Comparison of ENCODE assay signal across 24 cellular contexts in the genomic region with DNA sequence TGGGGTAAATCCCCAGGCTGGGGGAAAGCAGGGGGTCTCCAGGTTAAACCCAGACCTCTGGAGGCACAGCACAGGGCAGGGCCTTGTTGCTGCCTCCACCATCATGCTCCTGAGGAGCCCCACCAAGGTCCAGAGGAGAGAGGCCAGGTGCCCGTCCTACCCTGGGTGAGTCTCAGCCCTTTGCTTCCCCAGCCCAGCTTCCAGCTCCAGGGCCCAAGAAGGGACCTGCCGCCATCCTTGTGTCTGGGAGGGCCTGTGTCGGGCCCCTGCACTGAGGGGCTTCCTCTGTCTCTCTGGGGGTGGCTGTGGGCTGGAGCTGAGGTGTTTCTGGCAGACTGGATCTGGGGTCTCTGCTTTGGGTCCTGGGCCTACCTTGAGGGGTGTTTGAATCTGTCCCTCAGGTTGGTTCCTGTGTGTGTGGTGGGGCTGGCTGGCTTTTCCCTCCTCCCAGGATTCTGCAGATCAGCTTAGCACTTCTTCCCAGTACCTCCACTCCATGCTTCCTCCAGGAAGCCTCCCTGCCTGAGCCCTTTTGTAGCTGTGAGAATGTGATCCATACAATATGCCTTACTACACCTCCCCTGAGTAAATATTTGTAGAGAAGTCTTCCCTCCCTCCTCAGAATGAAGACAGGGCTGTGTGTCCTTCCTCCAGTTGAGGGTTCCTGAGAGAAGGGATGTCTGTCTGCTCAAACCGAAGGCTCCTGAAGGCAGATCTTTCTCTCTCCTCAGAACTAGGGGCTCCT. TPM values are rescaled to one million over a fixed set of nuclear protein-coding genes. Genes with fewer than 3 reads are reported as not detected.
DNase-seq lines count a peak whose midpoint lies in the region; ATAC-seq and TF ChIP-seq lines count a peak whose summit lies in the region.
"Had no signal": no experiment of that assay in that cellular context is flagged by ENCODE, and none has a peak within 500 bp of the region (broad histone marks: within the 10 kb centered on the region; RNA-seq: fewer than 3 reads in every experiment).

No MANE protein-coding gene starts in this region.

- peaks cover 87% of the 10 kb centered on the region for H3K4me1 ChIP-seq in left ventricle myocardium inferior
- H3K4me1 ChIP-seq: HAP-1 had no signal

- H3K4me3 ChIP-seq in left ventricle myocardium inferior (no peak overlapping the region), lower leg skin (ENCODE audit: low read depth, poor library complexity, severe bottlenecking) (no peak overlapping the region)
- H3K4me3 ChIP-seq: HAP-1 had no signal

- peak overlapping the region; percentile 31 for H3K27ac ChIP-seq in left ventricle myocardium inferior (replicated peaks)
- H3K27ac ChIP-seq: KMS-11 had no signal

- H3K27ac Mint-ChIP-seq in activated T-helper 1 cell treated with anti-CD3 and anti-CD28 coated beads, Interleukin-12 subunit alpha, Interleukin-12 subunit beta, Interleukin-2, Interleukin-4 antibody, amounts not matched to agents 30 ng/mL and 10 ng/mL and 1 ng/mL, durations not matched to agents 14 hours and 24 hours and 36 hours = peak overlapping the region; percentile 43
- H3K27ac Mint-ChIP-seq in memory B cell = peak overlapping the region; percentile 41
- H3K27ac Mint-ChIP-seq in type B pancreatic cell = peak overlapping the region; percentile 65
- H3K27ac Mint-ChIP-seq: activated CD8-positive, alpha-beta memory T cell treated with anti-CD3 and anti-CD28 coated beads, Interleukin-2, amount 10 ng/mL, durations not matched to agents 7 days and 5 days; mesothelial cell of epicardium; stimulated activated naive CD8-positive, alpha-beta T cell treated with anti-CD3 and anti-CD28 coated beads, Interleukin-15, Interleukin-2, amounts not matched to agents 100 ng/mL and 50 ng/mL, for 24 hours had no signal

- no peak for DNase-seq in left ventricle myocardium inferior
- no peak for DNase-seq in Right ventricle myocardium superior
- DNase-seq in activated T-helper 1 cell treated with anti-CD3 and anti-CD28 coated beads, Interleukin-12 subunit alpha, Interleukin-12 subunit beta, Interleukin-2, Interleukin-4 antibody, amounts not matched to agents 30 ng/mL and 10 ng/mL and 1 ng/mL, durations not matched to agents 14 hours and 24 hours and 36 hours (ENCODE audit: low spot score) = no peak
- DNase-seq in memory B cell (ENCODE audit: low spot score in 2 of 2) = no peak
- DNase-seq in type B pancreatic cell (ENCODE audit: extremely low spot score, unreplicated experiment) = no peak
- DNase-seq in DMS 273 treated with DMSO at 0.1 percent for 48 hours (lab: John Stamatoyannopoulos, UW) = no peak
- no peak for DNase-seq in lower leg skin (ENCODE audit: low spot score in 2 of 2)
- DNase-seq in germinal center (ENCODE audit: low spot score) = no peak
- DNase-seq: activated CD8-positive, alpha-beta memory T cell treated with anti-CD3 and anti-CD28 coated beads, Interleukin-2, amount 10 ng/mL, durations not matched to agents 7 days and 5 days; activated gamma-delta T cell treated with Interleukin-2 at 50 U/mL for 16 hours; EL; hypothalamus; NCI-H1092; NCI-H2171 treated with DMSO at 0.1 percent for 48 hours; OCI-M1; T-helper 9 cell; trophoblast cell had no signal

- H3K36me3 ChIP-seq in left ventricle myocardium inferior = no peaks in the 10 kb centered on the region
- H3K36me3 ChIP-seq: HAP-1 had no signal

- TF ChIP-seq CTCF in left ventricle myocardium inferior (IDR thresholded peaks at IDR 0.05; ENCODE audit: borderline replicate concordance) (no peak), type B pancreatic cell (conservative IDR thresholded peaks at IDR 0.05) (no peak), lower leg skin (IDR thresholded peaks at IDR 0.05) (no peak)

- H3K4me3 Mint-ChIP-seq in activated T-helper 1 cell treated with anti-CD3 and anti-CD28 coated beads, Interleukin-12 subunit alpha, Interleukin-12 subunit beta, Interleukin-2, Interleukin-4 antibody, amounts not matched to agents 30 ng/mL and 10 ng/mL and 1 ng/mL, durations not matched to agents 14 hours and 24 hours and 36 hours = no peak overlapping the region
- no peak overlapping the region for H3K4me3 Mint-ChIP-seq in memory B cell
- no peak overlapping the region for H3K4me3 Mint-ChIP-seq in type B pancreatic cell
- H3K4me3 Mint-ChIP-seq: activated CD8-positive, alpha-beta memory T cell treated with anti-CD3 and anti-CD28 coated beads, Interleukin-2, amount 10 ng/mL, durations not matched to agents 7 days and 5 days; mesothelial cell of epicardium; stimulated activated naive CD8-positive, alpha-beta T cell treated with anti-CD3 and anti-CD28 coated beads, Interleukin-15, Interleukin-2, amounts not matched to agents 100 ng/mL and 50 ng/mL, for 24 hours had no signal

- 81% methylated on average over 2 to 4 of the region's 4 CpGs for WGBS in lower leg skin, 2 donors

- H3K27me3 ChIP-seq in left ventricle myocardium inferior (ENCODE audit: low read depth) = no peaks in the 10 kb centered on the region

- H3K4me1 Mint-ChIP-seq in activated T-helper 1 cell treated with anti-CD3 and anti-CD28 coated beads, Interleukin-12 subunit alpha, Interleukin-12 subunit beta, Interleukin-2, Interleukin-4 antibody, amounts not matched to agents 30 ng/mL and 10 ng/mL and 1 ng/mL, durations not matched to agents 14 hours and 24 hours and 36 hours (ENCODE audit: low read depth) = no peaks in the 10 kb centered on the region
- H3K4me1 Mint-ChIP-seq in memory B cell = peaks cover 20% of the 10 kb centered on the region
- H3K4me1 Mint-ChIP-seq in type B pancreatic cell (ENCODE audit: unreplicated experiment) = peaks cover 41% of the 10 kb centered on the region

- no peaks in the 10 kb centered on the region for H3K9me3 ChIP-seq in left ventricle myocardium inferior (replicated peaks)
- H3K9me3 ChIP-seq: HAP-1 had no signal

- H3K27me3 Mint-ChIP-seq in activated T-helper 1 cell treated with anti-CD3 and anti-CD28 coated beads, Interleukin-12 subunit alpha, Interleukin-12 subunit beta, Interleukin-2, Interleukin-4 antibody, amounts not matched to agents 30 ng/mL and 10 ng/mL and 1 ng/mL, durations not matched to agents 14 hours and 24 hours and 36 hours (ENCODE audit: insufficient read depth) = no peaks in the 10 kb centered on the region
- no peaks in the 10 kb centered on the region for H3K27me3 Mint-ChIP-seq in memory B cell
- H3K27me3 Mint-ChIP-seq in type B pancreatic cell = no peaks in the 10 kb centered on the region
- H3K27me3 Mint-ChIP-seq: activated CD8-positive, alpha-beta memory T cell treated with anti-CD3 and anti-CD28 coated beads, Interleukin-2, amount 10 ng/mL, durations not matched to agents 7 days and 5 days; stimulated activated naive CD8-positive, alpha-beta T cell treated with anti-CD3 and anti-CD28 coated beads, Interleukin-15, Interleukin-2, amounts not matched to agents 100 ng/mL and 50 ng/mL, for 24 hours had no signal

- no peak for TF ChIP-seq POLR2A in lower leg skin (IDR thresholded peaks at IDR 0.05)

- no peaks in the 10 kb centered on the region for H3K9me3 Mint-ChIP-seq in activated T-helper 1 cell treated with anti-CD3 and anti-CD28 coated beads, Interleukin-12 subunit alpha, Interleukin-12 subunit beta, Interleukin-2, Interleukin-4 antibody, amounts not matched to agents 30 ng/mL and 10 ng/mL and 1 ng/mL, durations not matched to agents 14 hours and 24 hours and 36 hours
- H3K9me3 Mint-ChIP-seq in memory B cell = no peaks in the 10 kb centered on the region
- no peaks in the 10 kb centered on the region for H3K9me3 Mint-ChIP-seq in type B pancreatic cell
- H3K9me3 Mint-ChIP-seq: mesothelial cell of epicardium; stimulated activated naive CD8-positive, alpha-beta T cell treated with anti-CD3 and anti-CD28 coated beads, Interleukin-15, Interleukin-2, amounts not matched to agents 100 ng/mL and 50 ng/mL, for 24 hours had no signal

- intact Hi-C loops in left ventricle myocardium inferior (cut with micrococcal nuclease) (loop anchor here (2.0 kb wide), 1 partner anchor 208 kb away; no protein-coding TSS in a partner anchor), Right ventricle myocardium superior (cut with DNase I) (loop anchor here (10.0 kb wide), 1 partner anchor 354 kb away; no protein-coding TSS in a partner anchor), lower leg skin (cut with DNase I; ENCODE audit: low total_unique reads) (loop anchor here (10.0 kb wide), 1 partner anchor 294 kb away; no protein-coding TSS in a partner anchor)
- intact Hi-C loops in activated T-helper 1 cell treated with anti-CD3 and anti-CD28 coated beads, Interleukin-12 subunit alpha, Interleukin-12 subunit beta, Interleukin-2, Interleukin-4 antibody, amounts not matched to agents 30 ng/mL and 10 ng/mL and 1 ng/mL, durations not matched to agents 14 hours and 24 hours and 36 hours (cut with micrococcal nuclease) = loop anchor here (10.0 kb wide), 1 partner anchor 284 kb away; no protein-coding TSS in a partner anchor

- ATAC-seq in Right ventricle myocardium superior (ENCODE audit: poor library complexity) = no peak
- no peak for ATAC-seq in memory B cell (ENCODE audit: low read depth)
- ATAC-seq: activated CD8-positive, alpha-beta memory T cell treated with anti-CD3 and anti-CD28 coated beads, Interleukin-2, amount 10 ng/mL, durations not matched to agents 7 days and 5 days had no signal

- no peaks in the 10 kb centered on the region for H3K36me3 Mint-ChIP-seq in activated T-helper 1 cell treated with anti-CD3 and anti-CD28 coated beads, Interleukin-12 subunit alpha, Interleukin-12 subunit beta, Interleukin-2, Interleukin-4 antibody, amounts not matched to agents 30 ng/mL and 10 ng/mL and 1 ng/mL, durations not matched to agents 14 hours and 24 hours and 36 hours (ENCODE audit: low read depth)
- no peaks in the 10 kb centered on the region for H3K36me3 Mint-ChIP-seq in memory B cell
- H3K36me3 Mint-ChIP-seq in type B pancreatic cell = no peaks in the 10 kb centered on the region
- H3K36me3 Mint-ChIP-seq: activated CD8-positive, alpha-beta memory T cell treated with anti-CD3 and anti-CD28 coated beads, Interleukin-2, amount 10 ng/mL, durations not matched to agents 7 days and 5 days; mesothelial cell of epicardium had no signal

RNA-seq across cellular contexts. Expression of a gene that starts 6.2 kb away (rescaled TPM):
- total RNA-seq in left ventricle myocardium inferior = 0.16 TPM
- 0.24 TPM for total RNA-seq in Right ventricle myocardium superior
- total RNA-seq in activated T-helper 1 cell treated with anti-CD3 and anti-CD28 coated beads, Interleukin-12 subunit alpha, Interleukin-12 subunit beta, Interleukin-2, Interleukin-4 antibody, amounts not matched to agents 30 ng/mL and 10 ng/mL and 1 ng/mL, durations not matched to agents 14 hours and 24 hours and 36 hours = 3.2 and 4.0 TPM in 2 replicates
- 1.3 and 1.9 TPM in 2 replicates for total RNA-seq in type B pancreatic cell (ENCODE audit: low replicate concordance)
- 1 to 10 TPM in 2 of 4 donors, under 1 TPM in 2; 0.22 to 1.3 (median 0.68) TPM for total RNA-seq in lower leg skin

RNA-seq across cellular contexts. Expression of a gene that starts 15.4 kb away (rescaled TPM):
- total RNA-seq in left ventricle myocardium inferior (not detected), Right ventricle myocardium superior (not detected), type B pancreatic cell (ENCODE audit: low replicate concordance) (0.41 and 0.76 TPM in 2 replicates), lower leg skin (10 to 100 TPM in 2 of 4 donors, 1 to 10 TPM in 2; 4.3 to 12.0 (median 10.0) TPM)
- not detected in 2 replicates for total RNA-seq in activated T-helper 1 cell treated with anti-CD3 and anti-CD28 coated beads, Interleukin-12 subunit alpha, Interleukin-12 subunit beta, Interleukin-2, Interleukin-4 antibody, amounts not matched to agents 30 ng/mL and 10 ng/mL and 1 ng/mL, durations not matched to agents 14 hours and 24 hours and 36 hours
- total RNA-seq: activated CD8-positive, alpha-beta memory T cell treated with anti-CD3 and anti-CD28 coated beads, Interleukin-2, amount 10 ng/mL, durations not matched to agents 7 days and 5 days; endothelial cell of umbilical vein; fibroblast of villous mesenchyme had no signal

RNA-seq across cellular contexts. Expression of a gene that starts 24.0 kb away (rescaled TPM):
- 27.3 TPM for total RNA-seq in left ventricle myocardium inferior
- total RNA-seq in Right ventricle myocardium superior = 15.8 TPM
- not detected in 2 replicates for total RNA-seq in activated T-helper 1 cell treated with anti-CD3 and anti-CD28 coated beads, Interleukin-12 subunit alpha, Interleukin-12 subunit beta, Interleukin-2, Interleukin-4 antibody, amounts not matched to agents 30 ng/mL and 10 ng/mL and 1 ng/mL, durations not matched to agents 14 hours and 24 hours and 36 hours
- not detected in 2 replicates for total RNA-seq in type B pancreatic cell (ENCODE audit: low replicate concordance)
- 1 to 10 TPM in 3 of 4 donors, not detected in 1; 1.0 to 6.5 (median 1.7) TPM for total RNA-seq in lower leg skin
- total RNA-seq: activated CD8-positive, alpha-beta memory T cell treated with anti-CD3 and anti-CD28 coated beads, Interleukin-2, amount 10 ng/mL, durations not matched to agents 7 days and 5 days; endothelial cell of umbilical vein; fibroblast of villous mesenchyme; kidney epithelial cell had no signal

RNA-seq across cellular contexts. Expression of a gene that starts 31.8 kb away (rescaled TPM):
- total RNA-seq in left ventricle myocardium inferior = 45.2 TPM
- total RNA-seq in Right ventricle myocardium superior = 41.0 TPM
- 11.2 and 13.7 TPM in 2 replicates for total RNA-seq in activated T-helper 1 cell treated with anti-CD3 and anti-CD28 coated beads, Interleukin-12 subunit alpha, Interleukin-12 subunit beta, Interleukin-2, Interleukin-4 antibody, amounts not matched to agents 30 ng/mL and 10 ng/mL and 1 ng/mL, durations not matched to agents 14 hours and 24 hours and 36 hours
- total RNA-seq in type B pancreatic cell (ENCODE audit: low replicate concordance) = 15.6 and 39.9 TPM in 2 replicates
- total RNA-seq in lower leg skin = 100 to 1,000 TPM in 2 of 4 donors, 10 to 100 TPM in 2; 85.0 to 140 (median 100) TPM

RNA-seq across cellular contexts. Expression of a gene that starts 56.8 kb away (rescaled TPM):
- total RNA-seq in left ventricle myocardium inferior = 1.1 TPM
- 0.43 TPM for total RNA-seq in Right ventricle myocardium superior
- 24.4 and 26.3 TPM in 2 replicates for total RNA-seq in activated T-helper 1 cell treated with anti-CD3 and anti-CD28 coated beads, Interleukin-12 subunit alpha, Interleukin-12 subunit beta, Interleukin-2, Interleukin-4 antibody, amounts not matched to agents 30 ng/mL and 10 ng/mL and 1 ng/mL, durations not matched to agents 14 hours and 24 hours and 36 hours
- 37.2 and 105 TPM in 2 replicates for total RNA-seq in type B pancreatic cell (ENCODE audit: low replicate concordance)
- 100 to 1,000 TPM; 183 to 231 (median 219) TPM for total RNA-seq in lower leg skin
- total RNA-seq: endothelial cell of umbilical vein had no signal
